ENCODE assay signal across 12 cellular contexts in the genomic region with DNA sequence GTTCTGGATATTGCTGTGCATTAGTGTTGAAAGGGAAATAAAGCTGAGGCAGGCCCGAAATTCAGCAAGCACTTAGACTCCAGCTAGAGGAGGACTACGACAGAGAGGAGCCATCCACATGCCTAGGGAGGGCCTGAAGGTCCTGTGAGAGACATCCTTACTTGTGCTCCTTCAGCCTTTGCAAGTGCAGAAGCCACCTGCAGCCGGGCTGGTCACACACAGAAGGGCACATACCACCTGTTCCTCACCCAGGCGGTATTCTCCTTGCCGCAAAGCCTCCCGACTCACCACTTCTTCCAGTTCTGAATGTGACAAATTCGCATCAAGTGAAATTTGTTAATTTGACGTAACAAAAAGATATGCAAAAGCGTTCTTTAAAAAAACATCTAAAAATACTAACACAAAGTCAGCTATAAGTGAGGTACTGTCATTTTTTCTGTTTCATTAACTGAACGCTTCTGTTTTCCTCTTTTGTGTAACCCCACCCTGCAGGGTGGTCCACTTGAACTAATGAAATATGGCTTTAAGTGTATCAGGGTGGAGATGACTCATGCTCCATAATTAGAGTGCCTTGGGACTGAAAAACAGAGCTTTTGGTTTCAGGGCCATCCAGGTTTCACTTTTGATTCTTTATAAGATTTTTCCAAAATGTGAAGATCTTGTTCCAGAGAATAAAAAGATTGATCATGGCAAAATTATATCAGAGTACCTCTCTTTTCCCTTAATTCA.
DNase-seq lines count a peak whose midpoint lies in the region; ATAC-seq and TF ChIP-seq lines count a peak whose summit lies in the region.
"Had no signal": no experiment of that assay in that cellular context is flagged by ENCODE, and none has a peak within 500 bp of the region (broad histone marks: within the 10 kb centered on the region; RNA-seq: fewer than 3 reads in every experiment).

No MANE protein-coding gene starts in this region.

- H3K27ac Mint-ChIP-seq in osteocyte (ENCODE audit: unreplicated experiment) = peak overlapping the region; percentile 48
- H3K27ac Mint-ChIP-seq in natural killer cell = no peak overlapping the region
- H3K27ac Mint-ChIP-seq in stimulated activated naive CD8-positive, alpha-beta T cell treated with anti-CD3 and anti-CD28 coated beads, Interleukin-15, amount 100 ng/mL, for 72 hours = no peak overlapping the region
- H3K27ac Mint-ChIP-seq: activated naive CD8-positive, alpha-beta T cell treated with anti-CD3 and anti-CD28 coated beads, Interleukin-2, amount 50 U/mL, for 24 hours had no signal

- H3K9ac ChIP-seq in OCI-LY3 (ENCODE audit: low read length) = no peak overlapping the region

- H3K36me3 ChIP-seq in OCI-LY3 (replicated peaks; ENCODE audit: low read depth, low read length) = no peaks in the 10 kb centered on the region
- H3K36me3 ChIP-seq: esophagus muscularis mucosa had no signal

- no peak for DNase-seq in osteocyte (ENCODE audit: extremely low spot score, unreplicated experiment)
- no peak for DNase-seq in natural killer cell
- DNase-seq in activated effector memory CD4-positive, alpha-beta T cell treated with anti-CD3 and anti-CD28 coated beads, Interleukin-2, amount 50 U/mL, for 16 hours = no peak
- DNase-seq in DMS153 treated with DMSO at 0.1 percent for 48 hours (lab: John Stamatoyannopoulos, UW; ENCODE audit: unreplicated experiment) = no peak
- no peak for DNase-seq in stimulated activated naive CD8-positive, alpha-beta T cell treated with anti-CD3 and anti-CD28 coated beads, Interleukin-15, amount 100 ng/mL, for 72 hours
- DNase-seq: activated naive CD8-positive, alpha-beta T cell treated with anti-CD3 and anti-CD28 coated beads, Interleukin-2, amount 50 U/mL, for 24 hours; DND-41; NCI-H510A treated with DMSO at 0.1 percent for 48 hours had no signal

- no peaks in the 10 kb centered on the region for H3K27me3 ChIP-seq in OCI-LY3 (ENCODE audit: low read depth, low read length)

- H3K4me1 Mint-ChIP-seq in osteocyte (ENCODE audit: unreplicated experiment) (peaks cover 36% of the 10 kb centered on the region), natural killer cell (no peaks in the 10 kb centered on the region)
- H3K4me1 Mint-ChIP-seq in stimulated activated naive CD8-positive, alpha-beta T cell treated with anti-CD3 and anti-CD28 coated beads, Interleukin-15, amount 100 ng/mL, for 72 hours = no peaks in the 10 kb centered on the region
- H3K4me1 Mint-ChIP-seq: activated naive CD8-positive, alpha-beta T cell treated with anti-CD3 and anti-CD28 coated beads, Interleukin-2, amount 50 U/mL, for 24 hours had no signal

- no peak overlapping the region for H3K4me3 Mint-ChIP-seq in osteocyte (ENCODE audit: unreplicated experiment)
- H3K4me3 Mint-ChIP-seq in natural killer cell = no peak overlapping the region
- no peak overlapping the region for H3K4me3 Mint-ChIP-seq in stimulated activated naive CD8-positive, alpha-beta T cell treated with anti-CD3 and anti-CD28 coated beads, Interleukin-15, amount 100 ng/mL, for 72 hours
- H3K4me3 Mint-ChIP-seq: activated naive CD8-positive, alpha-beta T cell treated with anti-CD3 and anti-CD28 coated beads, Interleukin-2, amount 50 U/mL, for 24 hours had no signal

- no peaks in the 10 kb centered on the region for H3K27me3 Mint-ChIP-seq in osteocyte (ENCODE audit: unreplicated experiment)
- H3K27me3 Mint-ChIP-seq in natural killer cell (ENCODE audit: low read depth in 2 of 2) = no peaks in the 10 kb centered on the region
- no peaks in the 10 kb centered on the region for H3K27me3 Mint-ChIP-seq in stimulated activated naive CD8-positive, alpha-beta T cell treated with anti-CD3 and anti-CD28 coated beads, Interleukin-15, amount 100 ng/mL, for 72 hours
- H3K27me3 Mint-ChIP-seq: activated naive CD8-positive, alpha-beta T cell treated with anti-CD3 and anti-CD28 coated beads, Interleukin-2, amount 50 U/mL, for 24 hours had no signal

- peaks cover under 1% of the 10 kb centered on the region for H3K9me3 Mint-ChIP-seq in osteocyte (ENCODE audit: unreplicated experiment)
- H3K9me3 Mint-ChIP-seq in natural killer cell = peaks cover 5 to 7% of the 10 kb centered on the region in 2 donors
- H3K9me3 Mint-ChIP-seq in stimulated activated naive CD8-positive, alpha-beta T cell treated with anti-CD3 and anti-CD28 coated beads, Interleukin-15, amount 100 ng/mL, for 72 hours = peaks cover 3 to 4% of the 10 kb centered on the region in 2 donors

- no peak overlapping the region for H3K27ac ChIP-seq in OCI-LY3 (ENCODE audit: low read length)
- H3K27ac ChIP-seq: esophagus muscularis mucosa had no signal

- no peaks in the 10 kb centered on the region for H4K20me1 ChIP-seq in OCI-LY3 (ENCODE audit: insufficient read depth, low read length)

- H3K36me3 Mint-ChIP-seq in osteocyte (ENCODE audit: unreplicated experiment) = no peaks in the 10 kb centered on the region
- no peaks in the 10 kb centered on the region for H3K36me3 Mint-ChIP-seq in natural killer cell

- TF ChIP-seq CTCF in OCI-LY3 (IDR thresholded peaks at IDR 0.05; ENCODE audit: low read depth, low read length) (no peak), osteocyte (IDR thresholded peaks at IDR 0.05) (no peak), natural killer cell (IDR thresholded peaks at IDR 0.05) (no peak)

- peak overlapping the region; percentile 56 for H3K4me2 ChIP-seq in OCI-LY3 (ENCODE audit: low read length)

- peak overlapping the region; percentile 34 for H3K4me3 ChIP-seq in OCI-LY3 (ENCODE audit: low read length)
- H3K4me3 ChIP-seq: esophagus muscularis mucosa had no signal

- ATAC-seq in GM19328 (IDR thresholded peaks at IDR 0.05; ENCODE audit: unreplicated experiment) (peak; percentile 49), HG02970 (IDR thresholded peaks at IDR 0.05; ENCODE audit: low FRiP score, unreplicated experiment) (peak; percentile 53), natural killer cell (no peak)
- ATAC-seq in stimulated activated naive CD8-positive, alpha-beta T cell treated with anti-CD3 and anti-CD28 coated beads, Interleukin-15, amount 100 ng/mL, for 72 hours = no peak
- ATAC-seq: activated naive CD8-positive, alpha-beta T cell treated with anti-CD3 and anti-CD28 coated beads, Interleukin-2, amount 50 U/mL, for 24 hours had no signal

- no peaks in the 10 kb centered on the region for H3K79me2 ChIP-seq in OCI-LY3 (ENCODE audit: low read length)

- 0 out of 2 replicates have a peak, but pooled peaks cover 1% of the 10 kb centered on the region for H3K9me3 ChIP-seq in OCI-LY3 (ENCODE audit: insufficient read depth, low read length)

- intact Hi-C loops in natural killer cell (cut with micrococcal nuclease) = no loop called here

- H3K4me1 ChIP-seq in OCI-LY3 (ENCODE audit: low read length) = peaks cover 11% of the 10 kb centered on the region
- H3K4me1 ChIP-seq: esophagus muscularis mucosa had no signal

- H2AFZ ChIP-seq in OCI-LY3 (ENCODE audit: low read depth, low read length) = peak overlapping the region; percentile 62

Comparison
In these comparisons a context has a peak if more than half of its experiments do, and no peak if none do; other contexts are left out.
1. ATAC-seq: peak in GM19328 (single experiment) and HG02970 (single experiment); none in natural killer cell (0 of 3) and stimulated activated naive CD8-positive, alpha-beta T cell treated with anti-CD3 and anti-CD28 coated beads, Interleukin-15, amount 100 ng/mL, for 72 hours (single experiment).